ENCODE assay signal across 9 cellular contexts in the genomic region with DNA sequence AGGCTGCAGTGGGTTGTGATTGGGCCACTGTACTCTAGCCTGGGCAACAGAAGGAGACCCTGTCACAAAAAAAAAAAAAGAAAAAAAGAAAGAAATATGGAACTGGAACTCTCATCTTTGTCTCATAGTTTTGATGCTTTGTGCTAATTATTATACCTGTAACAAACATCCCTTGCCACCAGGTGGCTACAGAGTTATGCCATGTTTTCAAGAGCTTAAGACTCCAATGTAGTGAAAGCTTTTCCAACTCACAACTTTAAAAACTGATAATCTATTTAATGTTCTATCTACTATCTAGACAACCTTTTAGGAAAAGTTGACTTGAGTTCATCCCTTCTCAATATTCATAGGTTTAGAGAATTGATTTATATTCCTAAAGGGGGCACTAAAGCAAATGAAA. TPM values are rescaled to one million over a fixed set of nuclear protein-coding genes. Genes with fewer than 3 reads are reported as not detected.
DNase-seq lines count a peak whose midpoint lies in the region; ATAC-seq and TF ChIP-seq lines count a peak whose summit lies in the region.
"Had no signal": no experiment of that assay in that cellular context is flagged by ENCODE, and none has a peak within 500 bp of the region (broad histone marks: within the 10 kb centered on the region; RNA-seq: fewer than 3 reads in every experiment).

No MANE protein-coding gene starts in this region.

- no peak overlapping the region for H3K4me3 Mint-ChIP-seq in immature natural killer cell

- POLR2A ChIA-PET in RWPE1 (lab: Yijun Ruan, JAX; ENCODE audit: low non-redundant PET): no interaction called here

- no peaks in the 10 kb centered on the region for H3K9me3 Mint-ChIP-seq in immature natural killer cell

- DNase-seq in AG09319 (ENCODE audit: extremely low read depth, low read depth) (no peak), RWPE1 (ENCODE audit: low spot score) (no peak), iPS-NIHi7 (ENCODE audit: extremely low spot score) (peak; percentile 27), immature natural killer cell (no peak), GDM1 (lab: John Stamatoyannopoulos, UW) (no peak), HK-2 (ENCODE audit: unreplicated experiment) (no peak), AG08396 (ENCODE audit: low spot score) (no peak)

- no peaks in the 10 kb centered on the region for H3K4me1 Mint-ChIP-seq in immature natural killer cell

- peaks cover 0 to 3% (median 1%) of the 10 kb centered on the region in 3 donors for H3K27me3 Mint-ChIP-seq in immature natural killer cell (ENCODE audit: low read depth in 3 of 3)

- H3K36me3 Mint-ChIP-seq in immature natural killer cell: no peaks in the 10 kb centered on the region

- TF ChIP-seq CTCF in AG09319 (IDR thresholded peaks at IDR 0.05; ENCODE audit: low read depth, low read length) (peak; percentile 38), RWPE1 (conservative IDR thresholded peaks at IDR 0.05; ENCODE audit: low read depth) (peak; percentile 27; the same call in 1 of the 2 replicates)

- no peak overlapping the region for H3K27ac Mint-ChIP-seq in immature natural killer cell

- peak; percentile 49 for ATAC-seq in GM21360 (IDR thresholded peaks at IDR 0.05; ENCODE audit: unreplicated experiment)

- CTCF ChIA-PET in RWPE1 (lab: Yijun Ruan, JAX): interaction anchor here (0.5 to 0.7 kb wide), 8 partner anchors 43 to 1404 kb away, joined by 3 to 11 read pairs (median 6); no protein-coding TSS in a partner anchor

- H3K27ac ChIP-seq in RWPE1: no peak overlapping the region
- H3K27ac ChIP-seq: SJSA1 had no signal

RNA-seq across cellular contexts. Expression of a gene that starts 42.4 kb away (rescaled TPM):
- not detected for polyA plus RNA-seq in immature natural killer cell
